In the genomic region with DNA sequence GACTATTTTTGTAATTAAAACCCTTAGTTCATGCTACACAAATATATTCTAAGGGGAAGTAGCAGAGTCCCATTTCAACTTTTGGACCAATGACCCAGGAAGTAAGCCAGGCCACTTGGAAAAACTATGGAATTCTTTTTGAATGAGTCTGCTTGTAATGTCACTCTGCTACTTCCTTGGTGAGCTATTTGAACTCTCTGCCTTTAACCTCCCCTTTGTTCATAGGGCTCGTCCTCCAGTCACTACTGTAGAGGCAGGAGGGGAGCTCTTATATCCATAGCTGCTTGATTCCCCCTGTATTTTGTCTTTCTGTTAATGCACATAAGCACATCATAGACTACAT, we compare ENCODE assay signal across 14 cellular contexts.
A peak's percentile ranks its signal among the peaks of the same experiment; 100 is the strongest.
DNase-seq lines count a peak whose midpoint lies in the region; TF ChIP-seq lines count a peak whose summit lies in the region.
"Had no signal": no experiment of that assay in that cellular context is flagged by ENCODE, and none has a peak within 500 bp of the region (broad histone marks: within the 10 kb centered on the region; RNA-seq: fewer than 3 reads in every experiment).

No MANE protein-coding gene starts in this region.

- no peaks in the 10 kb centered on the region for H3K27me3 ChIP-seq in esophagus muscularis mucosa
- H3K27me3 ChIP-seq: brain microvascular endothelial cell had no signal

- peak; percentile 28 for DNase-seq in COLO829 (ENCODE audit: low spot score)
- DNase-seq in HuH-7.5 (ENCODE audit: low spot score): peak; percentile 12
- peak; percentile 10 for DNase-seq in amniotic stem cell (lab: John Stamatoyannopoulos, UW)
- peak; percentile 80 for DNase-seq in kidney tubule cell (ENCODE audit: low spot score)
- no peak for DNase-seq in esophagus muscularis mucosa (ENCODE audit: extremely low spot score)
- no peak for DNase-seq in Ammon's horn (ENCODE audit: low spot score)
- no peak for DNase-seq in ecto neural progenitor cell (ENCODE audit: low spot score)
- DNase-seq in stimulated activated CD4-positive, alpha-beta T cell treated with anti-CD3 and anti-CD28 coated beads, Interleukin-12 subunit alpha, Interleukin-12 subunit beta, amount 100 ng/mL, for 4 hours: no peak
- DNase-seq: activated naive CD4-positive, alpha-beta T cell treated with Interleukin-2 at 50 U/mL for 16 hours; AML-193; brain microvascular endothelial cell; effector CD8-positive, alpha-beta T cell; NCI-H1694; NCI-H526 had no signal

- TF ChIP-seq CTCF in esophagus muscularis mucosa (IDR thresholded peaks at IDR 0.05): no peak

- TF ChIP-seq POLR2A in esophagus muscularis mucosa (IDR thresholded peaks at IDR 0.05; ENCODE audit: low read depth): no peak

- no peaks in the 10 kb centered on the region for H3K9me3 ChIP-seq in esophagus muscularis mucosa

- H3K4me3 ChIP-seq in esophagus muscularis mucosa: no peak overlapping the region

- no peaks in the 10 kb centered on the region for H3K4me1 ChIP-seq in esophagus muscularis mucosa

- TF ChIP-seq EP300 in esophagus muscularis mucosa (IDR thresholded peaks at IDR 0.05): no peak

- intact Hi-C loops in esophagus muscularis mucosa (cut with DNase I): no loop called here

- H3K27ac ChIP-seq in esophagus muscularis mucosa (replicated peaks in 1 of 4): no peak overlapping the region
- H3K27ac ChIP-seq: brain microvascular endothelial cell had no signal

- WGBS in esophagus muscularis mucosa: 93% methylated on average over 1 of the region's 1 CpG

- H3K36me3 ChIP-seq in esophagus muscularis mucosa: no peaks in the 10 kb centered on the region

Comparison
In these comparisons a context has a peak if more than half of its experiments do, and no peak if none do; other contexts are left out.
1. DNase-seq: peak in COLO829 (single experiment), HuH-7.5 (single experiment), amniotic stem cell (single experiment) and kidney tubule cell (single experiment); none in esophagus muscularis mucosa (single experiment), Ammon's horn (single experiment), ecto neural progenitor cell (single experiment) and stimulated activated CD4-positive, alpha-beta T cell treated with anti-CD3 and anti-CD28 coated beads, Interleukin-12 subunit alpha, Interleukin-12 subunit beta, amount 100 ng/mL, for 4 hours (single experiment).